In genomic region chr13:114049026-114049425, GRCh38 we compare ENCODE assay signal across 8 cellular contexts.
DNase-seq lines count a peak whose midpoint lies in the region; ATAC-seq lines count a peak whose summit lies in the region.

No MANE protein-coding gene starts in this region.

- peak; percentile 51 for DNase-seq in activated T-helper 9 cell treated with anti-CD3 and anti-CD28 coated beads, Interleukin-2, amount 50 U/mL, for 16 hours (ENCODE audit: low read depth)
- DNase-seq in stimulated activated CD4-positive, alpha-beta T cell treated with anti-CD3 and anti-CD28 coated beads, TNF-alpha, amount 100 ng/mL, for 24 hours (ENCODE audit: low read depth in 3 of 3) = peak; percentile 39 to 73 (median 42)
- no peak for DNase-seq in NOMO-1 (lab: John Stamatoyannopoulos, UW; ENCODE audit: unreplicated experiment in 2 of 2)
- DNase-seq in anterior cingulate cortex (lab: John Stamatoyannopoulos, UW) = no peak
- DNase-seq in hippocampal formation (lab: John Stamatoyannopoulos, UW) = no peak
- DNase-seq in hepatic stellate cell (ENCODE audit: low spot score) = no peak

- peak; percentile 44 for ATAC-seq in GM19043 (IDR thresholded peaks at IDR 0.05; ENCODE audit: low read depth, unreplicated experiment)
- peak; percentile 40 for ATAC-seq in HG03378 (IDR thresholded peaks at IDR 0.05; ENCODE audit: unreplicated experiment)

Comparison
In these comparisons a context has a peak if more than half of its experiments do, and no peak if none do; other contexts are left out.
1. DNase-seq: peak in activated T-helper 9 cell treated with anti-CD3 and anti-CD28 coated beads, Interleukin-2, amount 50 U/mL, for 16 hours (single experiment) and stimulated activated CD4-positive, alpha-beta T cell treated with anti-CD3 and anti-CD28 coated beads, TNF-alpha, amount 100 ng/mL, for 24 hours (3 of 3); none in NOMO-1 (0 of 2), anterior cingulate cortex (0 of 58), hippocampal formation (0 of 2) and hepatic stellate cell (single experiment).